ENCODE assay signal across 1 cellular context in genomic region chr22:17920145-17920605, GRCh38.
TF ChIP-seq lines count a peak whose summit lies in the region.

No MANE protein-coding gene starts in this region.

TF ChIP-seq in GM23338, 12 proteins besides CTCF, POLR2A, EP300 and RAD21 (continued from another document):
- no peak for TF ChIP-seq ZNF462 (CRISPR knock-in tag; IDR thresholded peaks at IDR 0.05)
